ENCODE assay signal across 32 cellular contexts in the genomic region with DNA sequence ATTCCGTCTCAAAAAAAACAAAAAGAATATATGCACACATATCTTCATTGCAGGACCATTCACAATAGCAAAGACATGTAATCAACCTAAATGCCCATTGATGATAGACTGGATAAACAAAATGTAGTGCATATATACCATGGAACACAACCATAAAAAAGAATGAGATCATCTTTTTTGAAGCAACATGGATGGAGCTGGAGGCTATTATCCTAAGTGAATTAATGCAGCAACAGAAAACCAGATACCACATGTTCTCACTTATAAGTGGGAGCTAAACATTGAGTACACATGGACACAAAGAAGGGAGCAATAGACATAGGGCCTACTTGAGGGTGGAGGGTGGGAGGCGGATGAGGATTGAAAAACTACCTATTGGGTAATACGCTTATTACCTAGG. TPM values are rescaled to one million over a fixed set of nuclear protein-coding genes. Genes with fewer than 3 reads are reported as not detected.
"Had no signal": no experiment of that assay in that cellular context is flagged by ENCODE, and none has a peak within 500 bp of the region (broad histone marks: within the 10 kb centered on the region; RNA-seq: fewer than 3 reads in every experiment).

No MANE protein-coding gene starts in this region.

- H3K4me1 ChIP-seq: stomach, suprapubic skin, testis, thyroid gland, tibial artery, tibial nerve, transverse colon, upper lobe of left lung, upper lobe of right lung, uterus, vagina had no signal

- H3K27me3 ChIP-seq: stomach, suprapubic skin, testis, thyroid gland, tibial artery, tibial nerve, transverse colon, upper lobe of left lung, upper lobe of right lung, uterus, vagina had no signal

- FAIRE-seq: urothelium cell line had no signal

- ATAC-seq: stimulated activated effector memory CD8-positive, alpha-beta T cell treated with anti-CD3 and anti-CD28 coated beads, Interleukin-12 subunit alpha, Interleukin-12 subunit beta, amount 100 ng/mL, for 72 hours; stimulated activated memory B cell treated with anti-CD40 and anti-IgM and Interleukin-4, amounts not matched to agents 10 μg/mL and 1 μg/mL and 100 μg/mL, for 72 hours; stimulated activated naive B cell treated with anti-CD40 and anti-IgM and Interleukin-4, amounts not matched to agents 10 μg/mL and 1 μg/mL and 100 μg/mL, for 72 hours; stimulated activated naive CD8-positive, alpha-beta T cell treated with anti-CD3 and anti-CD28 coated beads, Interleukin-15, amount 100 ng/mL, for 72 hours; stimulated activated naive CD8-positive, alpha-beta T cell treated with anti-CD3 and anti-CD28 coated beads, Interleukin-15, Interleukin-2, amounts not matched to agents 100 U/mL and 50 U/mL, for 24 hours; upper lobe of right lung had no signal

- H3K36me3 ChIP-seq: stomach, suprapubic skin, thoracic aorta, thyroid gland, tibial artery, tibial nerve, transverse colon, upper lobe of left lung, upper lobe of right lung, uterus, vagina had no signal

- DNase-seq: stimulated activated CD4-positive, alpha-beta T cell treated with anti-CD3 and anti-CD28 coated beads, Interleukin-2, amount 100 ng/mL, for 48 hours; stimulated activated CD4-positive, alpha-beta T cell treated with anti-CD3 and anti-CD28 coated beads, Interleukin-4, amount 100 ng/mL, for 1 hour; stimulated activated CD4-positive, alpha-beta T cell treated with anti-CD3 and anti-CD28 coated beads, Interleukin-4, amount 100 ng/mL, for 24 hours; stimulated activated CD4-positive, alpha-beta T cell treated with anti-CD3 and anti-CD28 coated beads, Interleukin-4, amount 100 ng/mL, for 4 hours; stimulated activated CD8-positive, alpha-beta memory T cell treated with anti-CD3 and anti-CD28 coated beads, Interleukin-4, amount 100 ng/mL, for 48 hours; stimulated activated naive B cell treated with anti-CD40 and anti-IgM and Interleukin-4, amounts not matched to agents 10 μg/mL and 1 μg/mL and 100 μg/mL, for 72 hours; stimulated activated naive CD4-positive, alpha-beta T cell; stimulated activated naive CD4-positive, alpha-beta T cell treated with Interleukin-2 at 50 U/mL for 16 hours; stimulated activated naive CD8-positive, alpha-beta T cell treated with anti-CD3 and anti-CD28 coated beads, Interleukin-15, amount 100 ng/mL, for 72 hours; stimulated activated naive CD8-positive, alpha-beta T cell treated with anti-CD3 and anti-CD28 coated beads, Interleukin-15, Interleukin-2, amounts not matched to agents 100 U/mL and 50 U/mL, for 24 hours; stomach; substantia nigra; testis; thyroid gland; tibial artery; transverse colon; trophoblast cell; upper lobe of left lung; upper lobe of right lung; uterus had no signal

- H3K9me3 ChIP-seq: suprapubic skin, testis, thyroid gland, transverse colon, upper lobe of right lung, uterus, vagina had no signal

- H3K27ac ChIP-seq: stomach, suprapubic skin, testis, thoracic aorta, thyroid gland, tibial artery, tibial nerve, transverse colon, upper lobe of left lung, upper lobe of right lung, uterus, vagina had no signal

- H3K4me3 ChIP-seq: stomach, suprapubic skin, testis, thoracic aorta, thyroid gland, tibial artery, tibial nerve, transverse colon, upper lobe of left lung, upper lobe of right lung, uterus, vagina had no signal

RNA-seq across cellular contexts. Expression of gene NT5C1B, which starts 8.8 kb away (rescaled TPM):
- total RNA-seq: stomach, subcutaneous adipose tissue, suprapubic skin, temporal lobe, thoracic aorta, tibial nerve, transverse colon, upper lobe of left lung, upper lobe of right lung, ureter, urinary bladder, uterus, vagina had no signal
- polyA plus RNA-seq: stomach, thymus had no signal
